20 cellular contexts compared by ENCODE assay signal in genomic region chr22:41508770-41509170, GRCh38. TPM values are rescaled to one million over a fixed set of nuclear protein-coding genes. Genes with fewer than 3 reads are reported as not detected.
DNase-seq lines count a peak whose midpoint lies in the region; ATAC-seq and TF ChIP-seq lines count a peak whose summit lies in the region.
"Had no signal": no experiment of that assay in that cellular context is flagged by ENCODE, and none has a peak within 500 bp of the region (broad histone marks: within the 10 kb centered on the region; RNA-seq: fewer than 3 reads in every experiment).

No MANE protein-coding gene starts in this region.

- H4K91ac ChIP-seq in neuronal stem cell (ENCODE audit: low read depth, low read length, poor library complexity): no peak overlapping the region

- ATAC-seq in GM21723 (IDR thresholded peaks at IDR 0.05; ENCODE audit: unreplicated experiment) (no peak), HG03354 (IDR thresholded peaks at IDR 0.05; ENCODE audit: poor library complexity, severe bottlenecking, unreplicated experiment) (no peak)
- ATAC-seq: K562, T-helper 17 cell had no signal

- no peaks in the 10 kb centered on the region for H3K79me1 ChIP-seq in neuronal stem cell (ENCODE audit: low read depth, low read length)

- peaks cover 4 to 17% of the 10 kb centered on the region in 2 donors for H3K4me1 ChIP-seq in neuronal stem cell (ENCODE audit: control insufficient read depth in 2 of 2, insufficient read depth in 1 of 2, low read depth in 1 of 2, low read length in 2 of 2)
- peaks cover 0 to 27% of the 10 kb centered on the region in 2 donors for H3K4me1 ChIP-seq in uterus

- H3K9ac ChIP-seq in neuronal stem cell (ENCODE audit: low read depth, low read length, poor library complexity): no peak overlapping the region

- H4K8ac ChIP-seq in neuronal stem cell (ENCODE audit: low read depth, low read length): no peak overlapping the region

- no CpG with 5 or more reads among the region's 12 CpGs for WGBS in neuronal stem cell (ENCODE audit: extremely low coverage in 2 of 2, insufficient read length in 2 of 2, insufficient replicate concordance in 1 of 2), 2 donors

- intact Hi-C loops in uterus (cut with DNase I; ENCODE audit: low total_unique reads): no loop called here

- H3K27me3 ChIP-seq in neuronal stem cell (ENCODE audit: control insufficient read depth in 3 of 3, insufficient read depth in 3 of 3, low read depth in 1 of 3, low read length in 3 of 3): no peaks in the 10 kb centered on the region
- no peaks in the 10 kb centered on the region for H3K27me3 ChIP-seq in uterus

- no peak overlapping the region for H2BK12ac ChIP-seq in neuronal stem cell (ENCODE audit: low read length)

- H3K27ac ChIP-seq in neuronal stem cell (replicated peaks; ENCODE audit: low read length) (no peak overlapping the region), uterus (peak overlapping the region; percentile 31 to 61)
- H3K27ac ChIP-seq: PC-9 had no signal

- H3K14ac ChIP-seq in neuronal stem cell (ENCODE audit: low read length): no peak overlapping the region

- no peak overlapping the region for H3K4me2 ChIP-seq in neuronal stem cell (ENCODE audit: insufficient read depth, low read length, poor library complexity, severe bottlenecking)
- H3K4me2 ChIP-seq: PC-9 had no signal

- TF ChIP-seq CTCF in uterus (IDR thresholded peaks at IDR 0.05): peak in 1 of 4 experiments; percentile 13

- no peak overlapping the region for H3K18ac ChIP-seq in neuronal stem cell (ENCODE audit: low read length)

- H3K9me3 ChIP-seq in neuronal stem cell (replicated peaks in 1 of 2; ENCODE audit: control insufficient read depth in 2 of 2, insufficient read depth in 1 of 2, low read depth in 1 of 2, low read length in 2 of 2): no peaks in the 10 kb centered on the region
- no peaks in the 10 kb centered on the region for H3K9me3 ChIP-seq in uterus

- H2AFZ ChIP-seq in neuronal stem cell (ENCODE audit: low read length): no peak overlapping the region
- H2AFZ ChIP-seq: PC-9 had no signal

- H2BK120ac ChIP-seq in neuronal stem cell (ENCODE audit: low read depth, low read length): peak overlapping the region; percentile 57

- no peak for TF ChIP-seq POLR2A in uterus (IDR thresholded peaks at IDR 0.05)

- no peak overlapping the region for H2BK15ac ChIP-seq in neuronal stem cell (ENCODE audit: low read length)

- no peak overlapping the region for H2AK5ac ChIP-seq in neuronal stem cell (ENCODE audit: low read depth, low read length)

- H3K36me3 ChIP-seq in neuronal stem cell (replicated peaks in 1 of 2; ENCODE audit: control insufficient read depth in 2 of 2, insufficient read depth in 2 of 2, low read length in 2 of 2): peaks cover 23 to 79% of the 10 kb centered on the region in 2 donors
- H3K36me3 ChIP-seq in uterus: no peaks in the 10 kb centered on the region

- H3K4me3 ChIP-seq in neuronal stem cell (ENCODE audit: low read length in 2 of 2) (no peak overlapping the region), uterus (no peak overlapping the region)
- H3K4me3 ChIP-seq: K562, PC-9 had no signal

- peak in 57 of 58 donors; percentile 39 to 97 (median 87) for DNase-seq in anterior cingulate cortex (lab: John Stamatoyannopoulos, UW)
- DNase-seq in globus pallidus (ENCODE audit: low spot score): peak; percentile 92
- DNase-seq in neuronal stem cell (ENCODE audit: low spot score): no peak
- no peak for DNase-seq in uterus
- no peak for DNase-seq in GM19238 (ENCODE audit: insufficient read length, low spot score)
- DNase-seq in activated naive CD4-positive, alpha-beta T cell (lab: John Stamatoyannopoulos, UW): no peak
- DNase-seq: activated CD4-positive, alpha-beta T cell treated with anti-CD3 and anti-CD28 coated beads, Interleukin-2, amount 10 ng/mL, durations not matched to agents 7 days and 5 days; CD4-positive, CD25-positive, alpha-beta regulatory T cell; cerebellar nuclear complex; EL; NCI-H146; NCI-H446 treated with DMSO at 0.1 percent for 48 hours; PC-9; retina; stimulated activated naive CD4-positive, alpha-beta T cell; T-helper 17 cell had no signal

- no peak overlapping the region for H2BK5ac ChIP-seq in neuronal stem cell (ENCODE audit: low read length)

- H3K4ac ChIP-seq in neuronal stem cell (ENCODE audit: low read length): no peak overlapping the region

- peak overlapping the region; percentile 38 for H3K23ac ChIP-seq in neuronal stem cell (ENCODE audit: low read depth, low read length, poor library complexity)

RNA-seq across cellular contexts. Expression of gene POLR3H, which starts 35.5 kb away (rescaled TPM):
- 16.8 TPM for polyA plus RNA-seq in neuronal stem cell (2013, experiment 1 of 2)
- 16.3 TPM for polyA plus RNA-seq in neuronal stem cell (2013, experiment 2 of 2)
- total RNA-seq in uterus: 10 to 100 TPM in 2 of 4 donors, 1 to 10 TPM in 2; 3.2 to 41.9 (median 16.6) TPM

RNA-seq across cellular contexts. Expression of gene ACO2, which starts 39.9 kb away (rescaled TPM):
- 41.4 TPM for polyA plus RNA-seq in neuronal stem cell (2013, experiment 1 of 2)
- 40.9 TPM for polyA plus RNA-seq in neuronal stem cell (2013, experiment 2 of 2)
- 10 to 100 TPM; 21.5 to 64.4 (median 47.1) TPM for total RNA-seq in uterus

RNA-seq across cellular contexts. Expression of gene PHF5A, which starts 40.3 kb away (rescaled TPM):
- polyA plus RNA-seq in neuronal stem cell (2013, experiment 1 of 2): 63.9 TPM
- 61.6 TPM for polyA plus RNA-seq in neuronal stem cell (2013, experiment 2 of 2)
- total RNA-seq in uterus: 10 to 100 TPM; 38.5 to 65.1 (median 46.4) TPM

RNA-seq across cellular contexts. Expression of gene CSDC2, which starts 52.0 kb away (rescaled TPM):
- 1.4 TPM for polyA plus RNA-seq in neuronal stem cell (2013, experiment 1 of 2)
- 1.4 TPM for polyA plus RNA-seq in neuronal stem cell (2013, experiment 2 of 2)
- total RNA-seq in uterus: 10 to 100 TPM in 2 of 4 donors, 1 to 10 TPM in 2; 2.4 to 83.0 (median 19.6) TPM
- total RNA-seq: activated CD4-positive, alpha-beta T cell treated with anti-CD3 and anti-CD28 coated beads, Interleukin-2, amount 10 ng/mL, durations not matched to agents 7 days and 5 days; CD4-positive, CD25-positive, alpha-beta regulatory T cell; mononuclear cell; T-helper 17 cell had no signal
- polyA plus RNA-seq: CD4-positive, CD25-positive, alpha-beta regulatory T cell; K562 had no signal

Comparison
In these comparisons a context has a peak if more than half of its experiments do, and no peak if none do; other contexts are left out.
1. DNase-seq: peak in anterior cingulate cortex (57 of 58) and globus pallidus (single experiment); none in neuronal stem cell (single experiment), uterus (0 of 2), GM19238 (single experiment) and activated naive CD4-positive, alpha-beta T cell (0 of 4).